In the genomic region with DNA sequence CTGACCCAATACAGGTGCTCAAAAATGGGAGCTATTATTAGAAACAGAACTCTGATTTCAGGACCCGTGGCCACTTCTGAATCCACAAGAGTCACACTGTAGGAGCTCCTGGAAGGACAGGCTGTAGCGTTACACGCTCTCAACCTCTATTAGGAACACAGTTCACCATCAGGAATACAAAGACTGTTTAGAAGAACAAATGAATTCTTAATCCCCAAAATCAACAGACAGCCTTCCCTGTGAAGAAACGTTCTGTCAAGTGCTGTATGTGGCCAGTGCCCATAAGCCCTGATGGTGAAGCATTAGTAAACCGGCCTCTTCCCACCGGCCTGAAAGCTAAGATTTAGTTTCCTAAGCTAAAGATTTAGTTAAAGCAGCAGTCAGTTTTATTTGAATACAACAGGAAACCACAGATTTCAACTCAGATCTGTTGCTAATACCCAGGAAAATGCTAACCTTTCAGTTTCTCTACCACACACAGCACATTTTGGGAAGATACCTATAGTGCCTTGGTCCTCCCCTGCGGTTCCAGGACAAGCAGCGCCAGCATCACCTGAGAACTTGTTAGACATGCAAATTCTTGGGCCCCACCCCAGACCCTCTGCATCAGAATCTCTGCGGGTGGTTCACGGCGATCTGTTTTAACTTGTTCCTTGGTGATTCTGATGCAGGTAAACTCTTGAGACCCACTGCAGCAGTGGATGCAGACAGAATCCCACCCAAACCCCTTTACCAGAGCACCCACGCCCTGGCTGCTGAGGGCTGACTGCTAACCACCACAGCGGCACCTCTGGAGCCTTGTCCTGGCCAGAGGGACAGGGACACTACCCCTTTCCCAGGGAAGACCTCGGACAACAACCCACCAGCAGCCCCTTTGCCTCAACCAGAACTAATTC, we compare ENCODE assay signal across 1 cellular context.
TF ChIP-seq lines count a peak whose summit lies in the region.

No MANE protein-coding gene starts in this region.

TF ChIP-seq in IMR-90, 13 proteins besides CTCF, POLR2A, EP300 and RAD21 (continued from another document):
- TF ChIP-seq, protein P1, sequence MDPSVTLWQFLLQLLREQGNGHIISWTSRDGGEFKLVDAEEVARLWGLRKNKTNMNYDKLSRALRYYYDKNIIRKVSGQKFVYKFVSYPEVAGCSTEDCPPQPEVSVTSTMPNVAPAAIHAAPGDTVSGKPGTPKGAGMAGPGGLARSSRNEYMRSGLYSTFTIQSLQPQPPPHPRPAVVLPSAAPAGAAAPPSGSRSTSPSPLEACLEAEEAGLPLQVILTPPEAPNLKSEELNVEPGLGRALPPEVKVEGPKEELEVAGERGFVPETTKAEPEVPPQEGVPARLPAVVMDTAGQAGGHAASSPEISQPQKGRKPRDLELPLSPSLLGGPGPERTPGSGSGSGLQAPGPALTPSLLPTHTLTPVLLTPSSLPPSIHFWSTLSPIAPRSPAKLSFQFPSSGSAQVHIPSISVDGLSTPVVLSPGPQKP (IDR thresholded peaks at IDR 0.05; ENCODE audit: borderline replicate concordance, low read depth, low read length), result no peak
- TF ChIP-seq BHLHE40 (IDR thresholded peaks at IDR 0.05; ENCODE audit: low read depth, low read length) (no peak), RFX5 (IDR thresholded peaks at IDR 0.05; ENCODE audit: low read depth, low read length) (no peak), NFE2L2 (IDR thresholded peaks at IDR 0.05; ENCODE audit: low read depth, low read length) (no peak), SMC3 (IDR thresholded peaks at IDR 0.05; ENCODE audit: low read depth, low read length) (no peak), MAFK (IDR thresholded peaks at IDR 0.05; ENCODE audit: low read depth, low read length) (peak; percentile 3; the same call in 1 of the 2 replicates)
TF ChIP-seq in IMR-90: peak in this region for 1.
